ENCODE assay signal across 8 cellular contexts in the genomic region with DNA sequence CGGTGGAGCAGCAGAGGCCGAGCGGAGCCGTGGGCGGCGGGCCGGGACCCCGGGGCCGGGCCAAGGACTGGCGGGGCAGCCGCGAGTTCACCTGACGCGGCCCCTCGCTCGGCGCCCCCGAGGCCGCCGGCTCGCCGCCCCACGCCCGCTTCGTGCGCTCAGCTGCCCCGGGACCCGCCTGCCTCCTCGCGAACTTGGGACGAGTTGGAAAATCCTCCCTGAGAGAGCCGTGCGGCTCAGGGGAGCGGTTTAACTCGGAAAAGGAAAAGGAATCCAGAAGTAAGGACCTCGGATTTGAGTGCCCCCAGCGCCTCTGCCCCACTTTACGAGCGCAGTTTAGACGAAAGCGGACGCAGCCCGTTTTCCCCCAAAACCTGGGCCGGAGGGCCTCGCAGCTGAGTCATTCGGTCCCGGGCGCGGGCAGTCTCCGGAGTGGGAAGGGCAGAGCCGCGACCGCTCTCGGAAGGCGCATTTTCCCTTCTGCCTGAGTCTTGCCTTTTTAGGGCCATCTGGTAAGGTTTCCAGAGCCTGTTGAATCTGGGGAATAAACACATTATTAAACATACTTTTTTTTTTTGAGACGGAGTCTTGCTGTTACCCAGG. TPM values are rescaled to one million over a fixed set of nuclear protein-coding genes. Genes with fewer than 3 reads are reported as not detected.
DNase-seq lines count a peak whose midpoint lies in the region; ATAC-seq, FAIRE-seq and TF ChIP-seq lines count a peak whose summit lies in the region.

No MANE protein-coding gene starts in this region.

- FAIRE-seq in frontal cortex (lab: Jason Lieb, UNC), result no peak

- no peaks in the 10 kb centered on the region for H3K36me3 ChIP-seq in testis (ENCODE audit: low read depth, missing control alignments)

- H3K27me3 ChIP-seq in testis, result no peaks in the 10 kb centered on the region

- intact Hi-C loops in testis (cut with DNase I; ENCODE audit: low total_unique reads), result no loop called here

- no peaks in the 10 kb centered on the region for H3K4me1 ChIP-seq in testis

- no peak for TF ChIP-seq POLR2A in testis (IDR thresholded peaks at IDR 0.05)

- no peak for TF ChIP-seq CTCF in testis (IDR thresholded peaks at IDR 0.05)

- H3K4me3 ChIP-seq in testis, result peak overlapping the region; percentile 89 to 91

- ATAC-seq in HG02763 (IDR thresholded peaks at IDR 0.05; ENCODE audit: unreplicated experiment) (peak; percentile 10), GM19452 (IDR thresholded peaks at IDR 0.05; ENCODE audit: unreplicated experiment) (no peak)

- H3K9me3 ChIP-seq in testis, result no peaks in the 10 kb centered on the region

- H3K27ac ChIP-seq in testis, result peak overlapping the region; percentile 96 to 100

- 0% methylated on average over 12 to 56 of the region's 56 CpGs for WGBS in testis, 2 donors

- DNase-seq in DMS53 (lab: John Stamatoyannopoulos, UW) (peak; percentile 78), RPMI7951 (ENCODE audit: low read depth) (peak; percentile 76), frontal cortex (ENCODE audit: low spot score in 2 of 2) (peak; percentile 34 to 40), occipital lobe (lab: John Stamatoyannopoulos, UW) (peak; percentile 37), testis (peak; percentile 56)
- DNase-seq in activated naive CD4-positive, alpha-beta T cell treated with Interleukin-2 at 50 U/mL for 16 hours, result peak; percentile 70

RNA-seq across cellular contexts. Expression of a gene that starts 0.7 kb away (rescaled TPM):
- total RNA-seq in RPMI7951 (2014; rRNA removed; shearing (Covaris generic)), result 46.1 and 59.7 TPM in 2 replicates
- total RNA-seq in frontal cortex (14.7 TPM), occipital lobe (16.5 TPM), testis (100 to 1,000 TPM; 156 to 266 TPM)
- polyA plus RNA-seq in testis (ENCODE audit: insufficient read depth, low read depth, low replicate concordance), result 405 TPM

RNA-seq across cellular contexts. Expression of a gene that starts 37.2 kb away (rescaled TPM):
- total RNA-seq in RPMI7951 (2014; rRNA removed; shearing (Covaris generic)), result 48.9 and 51.9 TPM in 2 replicates
- total RNA-seq in frontal cortex (40.4 TPM), occipital lobe (55.1 TPM), testis (10 to 100 TPM; 37.6 to 43.8 TPM)
- 47.0 TPM for polyA plus RNA-seq in testis (ENCODE audit: insufficient read depth, low read depth, low replicate concordance)
